18 cellular contexts compared by ENCODE assay signal in genomic region chr1:35222322-35223108, GRCh38. TPM values are rescaled to one million over a fixed set of nuclear protein-coding genes. Genes with fewer than 3 reads are reported as not detected.
DNase-seq lines count a peak whose midpoint lies in the region; ATAC-seq and TF ChIP-seq lines count a peak whose summit lies in the region.
"Had no signal": no experiment of that assay in that cellular context is flagged by ENCODE, and none has a peak within 500 bp of the region (broad histone marks: within the 10 kb centered on the region; RNA-seq: fewer than 3 reads in every experiment).

No MANE protein-coding gene starts in this region.

- ATAC-seq in Right ventricle myocardium superior (ENCODE audit: poor library complexity) (peak; percentile 75), aorta (ENCODE audit: low FRiP score) (peak; percentile 79)
- ATAC-seq: naive thymus-derived CD4-positive, alpha-beta T cell had no signal

- no peaks in the 10 kb centered on the region for H3K9me3 ChIP-seq in aorta (ENCODE audit: control insufficient read depth, low read length)

- H3K27ac ChIP-seq in brain microvascular endothelial cell: no peak overlapping the region
- H3K27ac ChIP-seq in aorta (ENCODE audit: low read depth in 1 of 2, low read length in 2 of 2): no peak overlapping the region
- H3K27ac ChIP-seq: cardiac muscle cell, epithelial cell of prostate had no signal

- H3K27me3 ChIP-seq in brain microvascular endothelial cell (replicated peaks): no peaks in the 10 kb centered on the region
- no peaks in the 10 kb centered on the region for H3K27me3 ChIP-seq in aorta (ENCODE audit: control insufficient read depth in 1 of 2, insufficient read depth in 2 of 2, low read length in 1 of 2)
- H3K27me3 ChIP-seq: cardiac muscle cell had no signal

- TF ChIP-seq CTCF in brain microvascular endothelial cell (IDR thresholded peaks at IDR 0.05; ENCODE audit: low read depth, low read length, missing control alignments): no peak

- DNase-seq in Right ventricle myocardium superior: no peak
- DNase-seq in cardiac septum (ENCODE audit: low spot score): no peak
- peak; percentile 45 for DNase-seq in brain microvascular endothelial cell
- peak; percentile 48 for DNase-seq in left kidney (ENCODE audit: low read depth, low spot score)
- DNase-seq in aorta: no peak
- no peak for DNase-seq in cerebellum (ENCODE audit: low spot score)
- DNase-seq in activated naive CD4-positive, alpha-beta T cell (lab: John Stamatoyannopoulos, UW): no peak
- no peak for DNase-seq in RPMI8226
- DNase-seq: ACHN; activated B cell treated with CpG ODN at 0.5 μM for 24 hours; activated T-cell treated with anti-CD3 and anti-CD28 coated beads, Interleukin-2, amount 50 U/mL, for 24 hours; H9; islet precursor cell; naive thymus-derived CD4-positive, alpha-beta T cell; NCI-H187; stimulated activated CD4-positive, alpha-beta T cell treated with anti-CD3 and anti-CD28 coated beads, Interleukin-15, amount 100 ng/mL, for 24 hours had no signal

- H3K4me1 ChIP-seq in aorta (ENCODE audit: control insufficient read depth in 1 of 2, insufficient read depth in 2 of 2, low read length in 2 of 2): no peaks in the 10 kb centered on the region

- in situ Hi-C loops in brain microvascular endothelial cell (cut with HindIII; ENCODE audit: low pct_ligation_motif_present, low sequenced_read_pairs): no loop called here

- intact Hi-C loops in Right ventricle myocardium superior (cut with DNase I): no loop called here
- intact Hi-C loops in cardiac septum (cut with DNase I): no loop called here
- intact Hi-C loops in aorta (cut with DNase I): no loop called here

- H3K4me3 ChIP-seq in brain microvascular endothelial cell (ENCODE audit: low read depth, low read length): no peak overlapping the region
- no peak overlapping the region for H3K4me3 ChIP-seq in aorta (ENCODE audit: low read length in 2 of 2)
- H3K4me3 ChIP-seq: cardiac muscle cell had no signal

- H3K36me3 ChIP-seq in brain microvascular endothelial cell (replicated peaks) (no peaks in the 10 kb centered on the region), aorta (ENCODE audit: control insufficient read depth in 1 of 2, insufficient read depth in 2 of 2, low read length in 1 of 2) (no peaks in the 10 kb centered on the region)
- H3K36me3 ChIP-seq: cardiac muscle cell had no signal

- WGBS in aorta, 2 donors: 35 to 51% methylated on average over 6 of the region's 6 CpGs

RNA-seq across cellular contexts. Expression of gene SFPQ, which starts 29.6 kb away (rescaled TPM):
- total RNA-seq in Right ventricle myocardium superior: 78.1 TPM
- total RNA-seq in cardiac septum: 115 TPM
- total RNA-seq in aorta: 100 to 1,000 TPM; 206 to 231 TPM
- 100 to 1,000 TPM in 1 of 2 donors, 10 to 100 TPM in 1; 34.7 to 161 TPM for polyA plus RNA-seq in aorta
- 446 TPM for total RNA-seq in cerebellum

RNA-seq across cellular contexts. Expression of gene ZMYM4, which starts 46.0 kb away (rescaled TPM):
- total RNA-seq in Right ventricle myocardium superior: 31.2 TPM
- total RNA-seq in cardiac septum: 36.1 TPM
- total RNA-seq in aorta: 10 to 100 TPM; 54.9 to 57.0 TPM
- 10 to 100 TPM in 1 of 2 donors, 1 to 10 TPM in 1; 6.6 to 10.9 TPM for polyA plus RNA-seq in aorta
- total RNA-seq in cerebellum: 73.1 TPM

Comparison
In these comparisons a context has a peak if more than half of its experiments do, and no peak if none do; other contexts are left out.
1. DNase-seq: peak in brain microvascular endothelial cell (single experiment) and left kidney (single experiment); none in Right ventricle myocardium superior (single experiment), cardiac septum (single experiment), aorta (0 of 2), cerebellum (single experiment), activated naive CD4-positive, alpha-beta T cell (0 of 4) and RPMI8226 (single experiment).